In the genomic region with DNA sequence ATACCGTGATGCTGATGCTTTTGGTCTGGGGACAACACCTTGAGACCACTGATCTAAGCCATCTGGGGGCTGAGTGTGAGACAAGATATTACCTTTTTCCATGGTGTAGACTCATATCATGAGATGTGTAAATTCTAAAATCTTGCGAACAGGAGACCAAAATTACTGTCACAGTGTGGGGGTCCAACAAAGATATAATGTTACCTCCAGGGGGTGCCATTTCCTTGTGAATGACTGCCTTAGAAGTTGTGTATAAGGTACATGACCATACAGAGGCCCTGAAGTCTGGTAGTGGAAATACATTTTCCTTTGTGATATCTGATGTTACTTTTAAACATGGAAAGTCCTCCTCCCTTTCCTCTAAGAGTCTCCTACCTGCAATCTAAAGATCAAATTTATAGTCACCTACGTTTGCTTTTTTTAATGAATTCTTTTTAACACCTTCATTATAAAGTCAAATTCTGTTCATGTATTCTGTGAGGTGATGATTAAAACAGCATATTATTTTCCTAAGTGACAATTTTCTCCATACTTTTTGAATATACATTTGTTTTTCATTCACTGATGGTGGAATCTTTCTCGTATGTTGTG, we compare ENCODE assay signal across 10 cellular contexts.
DNase-seq lines count a peak whose midpoint lies in the region; ATAC-seq lines count a peak whose summit lies in the region.
"Had no signal": no experiment of that assay in that cellular context is flagged by ENCODE, and none has a peak within 500 bp of the region (broad histone marks: within the 10 kb centered on the region; RNA-seq: fewer than 3 reads in every experiment).

No MANE protein-coding gene starts in this region.

- H2BK15ac ChIP-seq in mesendoderm (replicated peaks; ENCODE audit: low read depth), result no peak overlapping the region

- no peaks in the 10 kb centered on the region for H3K4me1 ChIP-seq in mesendoderm (ENCODE audit: control insufficient read depth, low read depth, low read length)

- no peak overlapping the region for H3K4me3 ChIP-seq in mesendoderm (ENCODE audit: low read length)
- H3K4me3 ChIP-seq: BLaER1 treated with 17β-estradiol and CSF1 and Interleukin-3, amounts not matched to agents 10 nM and 100 nM had no signal

- H2AK5ac ChIP-seq in mesendoderm (ENCODE audit: low read length), result no peak overlapping the region

- H3K23ac ChIP-seq in mesendoderm (ENCODE audit: low read length), result no peak overlapping the region

- H3K4ac ChIP-seq in mesendoderm (ENCODE audit: low read depth, low read length), result no peak overlapping the region

- WGBS in mesendoderm (ENCODE audit: extremely low coverage, insufficient coverage, low lambda C conversion rate), result no CpG with 5 or more reads among the region's 4 CpGs

- no peak overlapping the region for H2BK5ac ChIP-seq in mesendoderm (ENCODE audit: low read length)

- H3K79me2 ChIP-seq in mesendoderm (ENCODE audit: control insufficient read depth, insufficient read depth, low read length), result no peaks in the 10 kb centered on the region

- no peak overlapping the region for H4K5ac ChIP-seq in mesendoderm (ENCODE audit: low read length)

- no peak overlapping the region for H3K9ac ChIP-seq in mesendoderm (ENCODE audit: low read length)
- H3K9ac ChIP-seq: BLaER1 treated with 17β-estradiol and CSF1 and Interleukin-3, amounts not matched to agents 10 nM and 100 nM had no signal

- H2BK120ac ChIP-seq in mesendoderm (ENCODE audit: low read depth, low read length), result no peak overlapping the region

- peak; percentile 58 for ATAC-seq in HG02610 (IDR thresholded peaks at IDR 0.05; ENCODE audit: unreplicated experiment)

- no peak overlapping the region for H3K56ac ChIP-seq in mesendoderm (ENCODE audit: low read length)

- no peaks in the 10 kb centered on the region for H3K79me1 ChIP-seq in mesendoderm (ENCODE audit: low read length)

- DNase-seq in NCI-H1417 (lab: John Stamatoyannopoulos, UW), result peak; percentile 3 to 68 (median 53)
- DNase-seq in NCI-H1417 treated with DMSO at 0.1 percent for 48 hours (lab: John Stamatoyannopoulos, UW), result no peak
- DNase-seq in NCI-H748 treated with DMSO at 0.1 percent for 48 hours (lab: John Stamatoyannopoulos, UW), result peak; percentile 59
- peak; percentile 57 for DNase-seq in dedifferentiated amniotic fluid mesenchymal stem cell (ENCODE audit: extremely low spot score)
- DNase-seq in mesendoderm, result peak; percentile 65
- DNase-seq in activated CD4-positive, CD25-positive, alpha-beta regulatory T cell treated with anti-CD3 and anti-CD28 coated beads, Interleukin-2, amount 50 U/mL, for 72 hours, result no peak
- no peak for DNase-seq in cortex of kidney (lab: John Stamatoyannopoulos, UW)
- DNase-seq: activated T-cell treated with anti-CD3 and anti-CD28 coated beads, Interleukin-2, amount 50 U/mL, for 4 hours had no signal

- H3K27ac ChIP-seq in mesendoderm (ENCODE audit: low read depth, low read length), result no peak overlapping the region
- H3K27ac ChIP-seq: BLaER1 treated with 17β-estradiol and CSF1 and Interleukin-3, amounts not matched to agents 10 nM and 100 nM had no signal

- H4K8ac ChIP-seq in mesendoderm (ENCODE audit: low read depth, low read length), result no peak overlapping the region

- H3K4me2 ChIP-seq in mesendoderm (ENCODE audit: low read length), result no peak overlapping the region
- H3K4me2 ChIP-seq: BLaER1 treated with 17β-estradiol and CSF1 and Interleukin-3, amounts not matched to agents 10 nM and 100 nM had no signal

- H3K27me3 ChIP-seq in mesendoderm (ENCODE audit: insufficient read depth, low read length, poor library complexity), result no peaks in the 10 kb centered on the region
- H3K27me3 ChIP-seq: BLaER1 treated with 17β-estradiol and CSF1 and Interleukin-3, amounts not matched to agents 10 nM and 100 nM had no signal

- H3K18ac ChIP-seq in mesendoderm (ENCODE audit: low read length), result no peak overlapping the region

- H3K36me3 ChIP-seq in mesendoderm (ENCODE audit: control insufficient read depth, insufficient read depth, low read length), result no peaks in the 10 kb centered on the region
- H3K36me3 ChIP-seq: BLaER1 treated with 17β-estradiol and CSF1 and Interleukin-3, amounts not matched to agents 10 nM and 100 nM had no signal

Comparison
In these comparisons a context has a peak if more than half of its experiments do, and no peak if none do; other contexts are left out.
1. DNase-seq: peak in NCI-H1417 (3 of 3), NCI-H748 treated with DMSO at 0.1 percent for 48 hours (single experiment), dedifferentiated amniotic fluid mesenchymal stem cell (single experiment) and mesendoderm (single experiment); none in NCI-H1417 treated with DMSO at 0.1 percent for 48 hours (single experiment), activated CD4-positive, CD25-positive, alpha-beta regulatory T cell treated with anti-CD3 and anti-CD28 coated beads, Interleukin-2, amount 50 U/mL, for 72 hours (single experiment) and cortex of kidney (single experiment).